8 cellular contexts compared by ENCODE assay signal in the genomic region with DNA sequence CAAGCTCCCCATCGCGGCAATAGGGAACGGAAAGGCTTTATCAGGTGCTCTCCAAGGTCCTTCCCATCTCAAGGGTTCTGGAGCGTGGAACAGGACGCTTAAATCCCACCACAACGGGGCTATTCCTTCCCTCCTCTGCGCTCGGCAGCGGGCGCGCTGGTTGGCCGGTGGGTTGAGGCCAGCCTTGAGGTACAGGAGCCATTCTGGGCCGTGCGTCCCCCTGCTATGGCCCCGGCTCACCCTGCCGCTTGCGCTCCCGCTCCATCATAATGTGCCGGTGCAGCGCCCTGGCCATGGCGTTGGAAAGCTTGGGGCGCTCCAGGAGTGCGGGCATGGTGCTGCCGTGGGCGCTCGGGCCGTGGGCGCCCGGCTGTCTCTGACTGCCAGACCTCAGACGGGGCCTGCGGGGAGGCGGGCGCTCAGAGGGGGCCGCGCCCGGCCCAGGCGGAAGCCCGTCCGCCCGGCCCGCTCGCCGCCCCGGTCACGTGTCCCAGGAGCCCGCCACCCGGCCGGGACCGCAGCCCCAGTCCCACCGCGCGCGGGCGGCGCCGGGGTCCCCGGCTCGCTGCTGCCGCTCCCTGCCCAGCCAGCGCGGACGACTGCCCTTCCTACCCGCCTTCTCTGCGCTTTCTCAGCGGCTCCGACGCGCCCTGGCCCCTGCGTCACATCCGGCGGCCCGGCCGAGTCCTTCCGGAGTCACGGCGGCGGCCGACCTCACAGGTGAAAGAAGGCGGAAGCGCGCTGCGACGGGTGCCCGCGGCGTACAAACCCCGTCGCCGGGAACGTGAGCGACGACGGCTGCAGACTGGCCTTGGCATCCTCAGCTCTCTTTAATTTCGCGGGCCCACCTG. TPM values are rescaled to one million over a fixed set of nuclear protein-coding genes. Genes with fewer than 3 reads are reported as not detected.
DNase-seq lines count a peak whose midpoint lies in the region; ATAC-seq, FAIRE-seq and TF ChIP-seq lines count a peak whose summit lies in the region.

A gene with protein sequence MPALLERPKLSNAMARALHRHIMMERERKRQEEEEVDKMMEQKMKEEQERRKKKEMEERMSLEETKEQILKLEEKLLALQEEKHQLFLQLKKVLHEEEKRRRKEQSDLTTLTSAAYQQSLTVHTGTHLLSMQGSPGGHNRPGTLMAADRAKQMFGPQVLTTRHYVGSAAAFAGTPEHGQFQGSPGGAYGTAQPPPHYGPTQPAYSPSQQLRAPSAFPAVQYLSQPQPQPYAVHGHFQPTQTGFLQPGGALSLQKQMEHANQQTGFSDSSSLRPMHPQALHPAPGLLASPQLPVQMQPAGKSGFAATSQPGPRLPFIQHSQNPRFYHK (minus strand): TSS at position 642 of the 851 bp plus-strand sequence. CDS start 308 bp downstream, at position 334.

- H4K20me1 ChIP-seq in H1 (replicated peaks in 1 of 2; ENCODE audit: control insufficient read depth in 1 of 2, insufficient read depth in 2 of 2, low read length in 2 of 2) = peaks cover 16 to 20% of the 10 kb centered on the region in 2 experiments

- H3K9me3 ChIP-seq in H1 (ENCODE audit: insufficient read depth in 2 of 2, low read depth in 1 of 2, low read length in 1 of 2) (no peaks in the 10 kb centered on the region), mesenchymal stem cell (ENCODE audit: control insufficient read depth, low read length) (no peaks in the 10 kb centered on the region)

- H3K4me1 ChIP-seq in H1 (replicated peaks in 1 of 4; ENCODE audit: control insufficient read depth in 3 of 4, insufficient read depth in 4 of 4, low read length in 3 of 4) (peaks cover 0 to 7% (median 4%) of the 10 kb centered on the region in 4 experiments; a peak in 4 of 7 replicates), mesenchymal stem cell (ENCODE audit: control insufficient read depth, insufficient read depth, low read depth, low read length) (peaks cover 15% of the 10 kb centered on the region)

- no peak within 1 kb of the TSS for H3K23ac ChIP-seq in H1 (ENCODE audit: insufficient read length)
- H3K23ac ChIP-seq in mesenchymal stem cell (ENCODE audit: low read length in 2 of 2) = peak within 1 kb of the TSS; percentile 24 to 65

- peak in 1 of 2 experiments; percentile 84; a peak in 1 of 3 replicates for TF ChIP-seq EP300 in H1 (IDR thresholded peaks at IDR 0.05; ENCODE audit: borderline replicate concordance in 1 of 2, low read depth in 2 of 2, low read length in 2 of 2)

- H2BK12ac ChIP-seq in H1 (ENCODE audit: low read depth, low read length) = no peak within 1 kb of the TSS
- no peak within 1 kb of the TSS for H2BK12ac ChIP-seq in mesenchymal stem cell (ENCODE audit: low read length in 2 of 2)

- POLR2A ChIA-PET in H1 (lab: Charles Lee; ENCODE audit: partially characterized antibody) = interaction anchor here (0.6 to 11.3 kb wide), 37 partner anchors 9 to 858 kb away, joined by 3 to 223 read pairs (median 6); partner anchors contain the start of genes ACADVL, ACAP1, CD68 and CLDN7

- no peak within 1 kb of the TSS for H2BK120ac ChIP-seq in H1 (replicated peaks; ENCODE audit: low read depth, low read length)
- peak within 1 kb of the TSS; percentile 57 for H2BK120ac ChIP-seq in mesenchymal stem cell (ENCODE audit: low read depth, low read length)

- no peak within 1 kb of the TSS for H2BK20ac ChIP-seq in H1 (ENCODE audit: low read length)

- H3K23me2 ChIP-seq in H1 (ENCODE audit: low read depth, low read length) = no peaks in the 10 kb centered on the region; the same call in 1 of the 2 replicates

- no peaks in the 10 kb centered on the region for H3K27me3 ChIP-seq in H1 (replicated peaks in 1 of 4; ENCODE audit: control insufficient read depth in 3 of 4, extremely low read depth in 1 of 4, insufficient read depth in 3 of 4, low read length in 3 of 4)
- no peaks in the 10 kb centered on the region for H3K27me3 ChIP-seq in mesenchymal stem cell (ENCODE audit: control insufficient read depth in 1 of 2, insufficient read depth in 1 of 2, low read length in 2 of 2)

- H3K36me3 ChIP-seq in H1 (ENCODE audit: control insufficient read depth in 2 of 4, insufficient read depth in 4 of 4, low read length in 3 of 4) = peaks cover 27 to 60% (median 41%) of the 10 kb centered on the region in 4 experiments
- peaks cover 69 to 73% of the 10 kb centered on the region in 2 experiments for H3K36me3 ChIP-seq in mesenchymal stem cell (ENCODE audit: control insufficient read depth in 1 of 2, insufficient read depth in 2 of 2, low read depth in 1 of 2, low read length in 2 of 2)

- H3K9ac ChIP-seq in H1 (replicated peaks in 1 of 4; ENCODE audit: extremely low read depth in 1 of 4, low read depth in 3 of 4, low read length in 3 of 4) (peak within 1 kb of the TSS; percentile 39 to 89 (median 68)), mesenchymal stem cell (ENCODE audit: low read length) (peak within 1 kb of the TSS; percentile 91)

- ATAC-seq in GM19395 (IDR thresholded peaks at IDR 0.05; ENCODE audit: unreplicated experiment) = peak; percentile 70
- peak; percentile 46 for ATAC-seq in HG03565 (IDR thresholded peaks at IDR 0.05; ENCODE audit: unreplicated experiment)

- H3K79me2 ChIP-seq in H1 (ENCODE audit: control insufficient read depth in 1 of 2, insufficient read depth in 2 of 2, low read length in 2 of 2) = peaks cover 0 to 23% of the 10 kb centered on the region in 2 experiments; a peak in 3 of 4 replicates

- H4K91ac ChIP-seq in H1 (replicated peaks; ENCODE audit: insufficient read length, low read length) (peak within 1 kb of the TSS; percentile 23), mesenchymal stem cell (ENCODE audit: low read length) (peak within 1 kb of the TSS; percentile 88)

- H3K18ac ChIP-seq in H1 (ENCODE audit: extremely low read depth, low read length) = no peak within 1 kb of the TSS; the same call in none of the 2 replicates
- peak within 1 kb of the TSS; percentile 85 to 86 for H3K18ac ChIP-seq in mesenchymal stem cell (ENCODE audit: low read depth in 1 of 2, low read length in 2 of 2)

- CTCF ChIA-PET in H1 (lab: Charles Lee; ENCODE audit: partially characterized antibody) = interaction anchor here (0.6 to 3.3 kb wide), 15 partner anchors 10 to 300 kb away, joined by 3 to 17 read pairs (median 5); partner anchors contain the start of genes ACAP1, NEURL4 and SLC2A4

- peak within 1 kb of the TSS; percentile 97; the same call in 1 of the 2 replicates for H4K8ac ChIP-seq in H1 (ENCODE audit: extremely low read depth, insufficient read depth, low read length)
- H4K8ac ChIP-seq in mesenchymal stem cell (ENCODE audit: low read length) = peak within 1 kb of the TSS; percentile 98

- WGBS in H1 (ENCODE audit: extremely low coverage in 1 of 2, insufficient coverage in 1 of 2, insufficient read length in 1 of 2, insufficient replicate concordance in 2 of 2, low coverage in 1 of 2, low lambda C conversion rate in 2 of 2, missing lambda C conversion rate in 1 of 2), 2 experiments = 1% methylated on average over 50 of the region's 95 CpGs; no CpG with 5 or more reads in 1 of the 2 experiments
- under 1% methylated on average over 72 of the region's 95 CpGs for WGBS in mesenchymal stem cell

- peak; percentile 45 for FAIRE-seq in H1 (lab: Jason Lieb, UNC)

- H3K14ac ChIP-seq in H1 (ENCODE audit: insufficient read length) (no peak within 1 kb of the TSS), mesenchymal stem cell (ENCODE audit: low read length in 2 of 2) (peak within 1 kb of the TSS in 1 of 2 experiments; percentile 21)

- H3K4me3 ChIP-seq in H1 (ENCODE audit: extremely low read depth in 1 of 4, insufficient read depth in 2 of 4, low read depth in 3 of 4, low read length in 4 of 4) (peak within 1 kb of the TSS; percentile 55 to 95 (median 70)), mesenchymal stem cell (ENCODE audit: insufficient read depth in 1 of 2, low read depth in 1 of 2, low read length in 2 of 2) (peak within 1 kb of the TSS; percentile 77 to 95)

- peak within 1 kb of the TSS; percentile 61; the same call in 1 of the 2 replicates for H3K27ac ChIP-seq in H1 (ENCODE audit: low read depth, low read length)
- peak within 1 kb of the TSS; percentile 62 for H3K27ac ChIP-seq in mesenchymal stem cell (ENCODE audit: low read length, poor library complexity, severe bottlenecking)

- H2AFZ ChIP-seq in H1 (ENCODE audit: low read length) (no peak within 1 kb of the TSS), mesenchymal stem cell (ENCODE audit: low read depth, low read length) (peak within 1 kb of the TSS; percentile 65)

- H3K4me2 ChIP-seq in H1 (ENCODE audit: insufficient read depth in 1 of 2, low read depth in 2 of 2, low read length in 2 of 2) (peak within 1 kb of the TSS; percentile 67 to 91), mesenchymal stem cell (ENCODE audit: low read length, poor library complexity, severe bottlenecking) (peak within 1 kb of the TSS; percentile 76)

- no peak within 1 kb of the TSS for H2BK15ac ChIP-seq in H1 (ENCODE audit: low read length)
- H2BK15ac ChIP-seq in mesenchymal stem cell (ENCODE audit: low read depth, poor library complexity, severe bottlenecking) = peak within 1 kb of the TSS; percentile 78

- H3K56ac ChIP-seq in H1 (replicated peaks; ENCODE audit: insufficient read length, low read depth, low read length) = peak within 1 kb of the TSS; percentile 40

- peaks cover 8% of the 10 kb centered on the region; the same call in 1 of the 2 replicates for H3K79me1 ChIP-seq in H1 (ENCODE audit: low read depth, low read length)
- H3K79me1 ChIP-seq in mesenchymal stem cell (replicated peaks; ENCODE audit: low read length, poor library complexity, severe bottlenecking) = peaks cover 12% of the 10 kb centered on the region

- H2AK5ac ChIP-seq in H1 (ENCODE audit: low read depth, low read length) (no peak within 1 kb of the TSS), mesenchymal stem cell (ENCODE audit: low read length, severe bottlenecking) (peak within 1 kb of the TSS; percentile 50)

- H2BK5ac ChIP-seq in H1 (ENCODE audit: low read depth, low read length) (peak within 1 kb of the TSS; percentile 60; the same call in 1 of the 2 replicates), mesenchymal stem cell (ENCODE audit: low read depth, low read length, poor library complexity, severe bottlenecking) (peak within 1 kb of the TSS; percentile 63)

- H3K4ac ChIP-seq in H1 (replicated peaks; ENCODE audit: insufficient read length, low read depth, low read length) (peak within 1 kb of the TSS; percentile 83), mesenchymal stem cell (ENCODE audit: low read depth in 1 of 2, low read length in 2 of 2) (peak within 1 kb of the TSS; percentile 92 to 97)

- DNase-seq in CD1c-positive myeloid dendritic cell (ENCODE audit: extremely low spot score) (peak; percentile 92), NOMO-1 treated with DMSO at 0.1 percent for 48 hours (lab: John Stamatoyannopoulos, UW; ENCODE audit: unreplicated experiment) (peak; percentile 83), H1 (ENCODE audit: low read depth in 1 of 2, low spot score in 2 of 2) (peak in 1 of 2 experiments; percentile 96), mesenchymal stem cell (peak; percentile 80)
- DNase-seq in activated CD8-positive, alpha-beta memory T cell treated with anti-CD3 and anti-CD28 coated beads, Interleukin-2, amount 50 U/mL, for 1 hour (ENCODE audit: extremely low read depth) = peak; percentile 82
- DNase-seq in stimulated activated CD8-positive, alpha-beta memory T cell treated with anti-CD3 and anti-CD28 coated beads, Interleukin-12 subunit alpha, Interleukin-12 subunit beta, amount 100 ng/mL, for 1 hour (ENCODE audit: low read depth) = peak; percentile 89

- no peak for TF ChIP-seq CTCF in H1 (IDR thresholded peaks at IDR 0.05; ENCODE audit: control extremely low read depth in 1 of 3, insufficient read depth in 1 of 3, low read depth in 1 of 3, low read length in 3 of 3)

- peak within 1 kb of the TSS; percentile 51 for H4K5ac ChIP-seq in H1 (ENCODE audit: insufficient read length, low read depth, low read length)

- TF ChIP-seq POLR2A in H1 (IDR thresholded peaks at IDR 0.05; ENCODE audit: control extremely low read depth in 1 of 2, low read depth in 2 of 2, low read length in 2 of 2) = peak in 1 of 2 experiments; percentile 87; a peak in 2 of 3 replicates

- TF ChIP-seq RAD21 in H1 (IDR thresholded peaks at IDR 0.05 in 1 of 2, conservative IDR thresholded peaks at IDR 0.05 in 1 of 2; ENCODE audit: low read depth in 2 of 2, low read length in 2 of 2) = no peak

RNA-seq across cellular contexts. Expression of the gene that starts here (rescaled TPM):
- 67.0 and 74.8 TPM in 2 replicates for total RNA-seq in H1 (2021; fragmentation: NEBNext Ultra II Directional; extraction: Animal tissue kit (Norgen Biotek cat#: 25700))
- polyA plus RNA-seq in H1 (2011; rRNA removed) = 152 and 203 TPM in 2 replicates
- 79.1 TPM for polyA plus RNA-seq in H1 (2011; cell fraction: cytosol; rRNA removed)
- polyA plus RNA-seq in H1 (2011; cell fraction: nucleus; rRNA removed) = 153 TPM
- polyA plus RNA-seq in H1 (2012, experiment 1 of 2) = 73.9 to 93.2 TPM (median 88.0 TPM) in 4 replicates
- polyA plus RNA-seq in H1 (2012, experiment 2 of 2) = 103 TPM
- polyA plus RNA-seq in H1 (2013, experiment 1 of 2) = 63.1 TPM
- 58.9 TPM for polyA plus RNA-seq in H1 (2013, experiment 2 of 2)
- polyA minus RNA-seq in H1 (2011; rRNA and poly(A)+ RNA removed) = 43.0 and 79.6 TPM in 2 replicates
- 44.0 TPM for polyA minus RNA-seq in H1 (2011; cell fraction: cytosol; rRNA and poly(A)+ RNA removed)
- polyA minus RNA-seq in H1 (2011; cell fraction: nucleus; rRNA and poly(A)+ RNA removed) = 47.7 TPM
- polyA plus RNA-seq in mesenchymal stem cell (2013, experiment 1 of 2) = 48.9 TPM
- 47.3 TPM for polyA plus RNA-seq in mesenchymal stem cell (2013, experiment 2 of 2)
